Comparison of ENCODE assay signal across 8 cellular contexts in the genomic region with DNA sequence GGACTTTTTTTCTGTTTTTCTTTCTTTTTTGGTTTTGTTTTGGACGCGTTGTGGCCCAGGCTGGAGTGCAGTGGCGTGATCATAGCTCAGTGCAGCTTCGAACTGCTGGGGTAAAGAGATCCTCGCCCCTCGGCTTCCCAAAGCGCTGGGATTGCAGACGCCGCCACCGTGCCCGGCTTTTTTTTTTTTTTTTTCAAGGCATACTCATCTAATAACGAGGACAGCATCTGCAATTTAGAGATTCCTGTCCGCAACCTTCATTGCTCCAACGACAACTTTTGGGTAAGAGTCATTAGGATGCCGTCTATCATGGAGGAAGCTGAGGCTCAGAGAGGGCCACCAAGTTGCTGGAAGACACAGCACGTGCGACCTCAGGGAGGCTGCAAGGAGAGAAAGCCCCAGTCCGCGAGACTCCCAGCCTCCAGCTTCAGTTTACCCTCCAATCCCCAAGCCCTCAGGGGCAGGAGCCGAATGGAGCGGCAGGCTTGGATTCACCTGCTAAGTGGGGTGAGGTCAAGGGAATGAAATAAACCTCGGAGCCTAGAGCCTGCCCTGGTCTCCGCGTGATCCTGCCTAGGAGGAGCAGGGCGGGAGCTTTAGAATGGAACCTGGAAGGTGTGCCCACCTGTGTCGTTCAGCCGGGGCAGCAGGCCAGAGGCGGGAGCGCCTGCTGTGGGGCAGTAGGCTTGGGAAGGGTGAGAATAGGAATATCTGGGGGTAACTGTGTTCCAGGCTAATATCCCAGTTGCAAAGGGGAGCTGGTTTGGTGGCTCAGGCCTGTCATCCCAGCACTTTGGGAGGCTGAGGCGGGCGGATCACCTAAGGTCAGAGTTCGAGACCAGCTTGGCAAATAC. TPM values are rescaled to one million over a fixed set of nuclear protein-coding genes. Genes with fewer than 3 reads are reported as not detected.
DNase-seq lines count a peak whose midpoint lies in the region; ATAC-seq, FAIRE-seq and TF ChIP-seq lines count a peak whose summit lies in the region.

No MANE protein-coding gene starts in this region.

- TF ChIP-seq CTCF in PC-3 (conservative IDR thresholded peaks at IDR 0.05; ENCODE audit: low read depth, low read length): no peak
- TF ChIP-seq CTCF in pancreas (IDR thresholded peaks at IDR 0.05): no peak

- H3K4me1 ChIP-seq in PC-3 (ENCODE audit: insufficient read depth, low read length) (peaks cover 5% of the 10 kb centered on the region; the same call in 1 of the 2 replicates), pancreas (peaks cover 0 to 5% (median 4%) of the 10 kb centered on the region in 3 donors)

- POLR2A ChIA-PET in PC-3 (lab: Charles Lee; ENCODE audit: unreplicated experiment): no interaction called here

- H3K4me3 ChIP-seq in PC-3 (ENCODE audit: low read length) (peak overlapping the region; percentile 89), pancreas (peak overlapping the region; percentile 74 to 99 (median 84))

- BruUV-seq in PC-3 (replicated peaks; lab: Mats Ljungman, UMichigan): TSS peak; percentile 67

- WGBS in pancreas, 2 donors: 20% methylated on average over 32 of the region's 32 CpGs

- peak overlapping the region; percentile 90 for H3K4me2 ChIP-seq in PC-3 (ENCODE audit: low read length)

- DNase-seq in ELR (ENCODE audit: low read depth) (peak; percentile 39), PC-3 (no peak), epithelial cell of prostate (ENCODE audit: low read depth, low spot score) (no peak), pancreas (no peak), NCI-H526 (lab: John Stamatoyannopoulos, UW) (no peak), HuH-7.5 (ENCODE audit: low spot score) (no peak), NCI-H1694 (lab: John Stamatoyannopoulos, UW) (no peak)

- peak; percentile 5; the same call in 1 of the 2 replicates for ATAC-seq in PC-3
- peak; percentile 2 to 6 (median 4) for ATAC-seq in pancreas
- ATAC-seq in GM21576 (IDR thresholded peaks at IDR 0.05; ENCODE audit: unreplicated experiment): no peak

- no peaks in the 10 kb centered on the region for H3K9me3 ChIP-seq in PC-3 (ENCODE audit: low read length)
- no peaks in the 10 kb centered on the region for H3K9me3 ChIP-seq in pancreas

- no peaks in the 10 kb centered on the region for H3F3A ChIP-seq in PC-3 (ENCODE audit: low read length, unreplicated experiment)

- H3K27me3 ChIP-seq in PC-3 (ENCODE audit: low read length): no peaks in the 10 kb centered on the region
- no peaks in the 10 kb centered on the region for H3K27me3 ChIP-seq in pancreas

- CTCF ChIA-PET in PC-3 (lab: Charles Lee): no interaction called here

- no peaks in the 10 kb centered on the region for H3K9me2 ChIP-seq in PC-3 (replicated peaks; ENCODE audit: low read length)

- H3K36me3 ChIP-seq in PC-3 (ENCODE audit: low read depth, low read length) (no peaks in the 10 kb centered on the region), pancreas (no peaks in the 10 kb centered on the region)

- peaks cover 37% of the 10 kb centered on the region for H3K79me2 ChIP-seq in PC-3 (ENCODE audit: low read length)

- intact Hi-C loops in PC-3 (cut with micrococcal nuclease): loop anchor here (10.0 kb wide), 1 partner anchor 59 kb away; a partner anchor contains a TSS
- intact Hi-C loops in pancreas (cut with DNase I): no loop called here

- H2AFZ ChIP-seq in PC-3 (ENCODE audit: low read length): peak overlapping the region; percentile 92

- no peak overlapping the region for H3K27ac ChIP-seq in PC-3 (ENCODE audit: low read length)
- H3K27ac ChIP-seq in epithelial cell of prostate: peak overlapping the region; percentile 42
- H3K27ac ChIP-seq in pancreas: no peak overlapping the region

- peak overlapping the region; percentile 76 for H3K9ac ChIP-seq in PC-3 (ENCODE audit: low read length)

- FAIRE-seq in pancreas (lab: Jason Lieb, UNC): no peak

- H4K20me1 ChIP-seq in PC-3 (ENCODE audit: low read length): no peaks in the 10 kb centered on the region

RNA-seq across cellular contexts. Expression of a gene that starts 0.7 kb away (rescaled TPM):
- 60.5 and 80.6 TPM in 2 replicates for total RNA-seq in PC-3 (2014; rRNA removed)
- total RNA-seq in pancreas: 10 to 100 TPM; 19.3 to 34.7 (median 24.7) TPM
- 100 to 1,000 TPM in 1 of 2 donors, 10 to 100 TPM in 1; 95.3 to 101 TPM for polyA plus RNA-seq in pancreas

RNA-seq across cellular contexts. Expression of a gene that starts 5.7 kb away (rescaled TPM):
- total RNA-seq in PC-3 (2014; rRNA removed) (0.81 and 1.3 TPM in 2 replicates), pancreas (under 1 TPM in 4 of 6 donors, not detected in 2; 0.12 to 0.25 (median 0.23) TPM)
- under 1 TPM; 0.45 to 0.53 TPM for polyA plus RNA-seq in pancreas

RNA-seq across cellular contexts. Expression of a gene that starts 29.0 kb away (rescaled TPM):
- total RNA-seq in PC-3 (2014; rRNA removed) (86.4 and 89.2 TPM in 2 replicates), pancreas (10 to 100 TPM; 11.9 to 21.5 (median 16.5) TPM)
- polyA plus RNA-seq in pancreas: 10 to 100 TPM; 31.7 to 33.7 TPM

RNA-seq across cellular contexts. Expression of a gene that starts 42.2 kb away (rescaled TPM):
- total RNA-seq in PC-3 (2014; rRNA removed) (49.9 and 53.3 TPM in 2 replicates), pancreas (100 to 1,000 TPM in 1 of 6 donors, 10 to 100 TPM in 3, 1 to 10 TPM in 2; 6.6 to 148 (median 18.4) TPM)
- 100 to 1,000 TPM in 1 of 2 donors, 10 to 100 TPM in 1; 24.1 to 119 TPM for polyA plus RNA-seq in pancreas

RNA-seq across cellular contexts. Expression of a gene that starts 44.3 kb away (rescaled TPM):
- 0.04 and 0.46 TPM in 2 replicates for total RNA-seq in PC-3 (2014; rRNA removed)
- total RNA-seq in pancreas: under 1 TPM; 0.12 to 0.46 (median 0.18) TPM
- under 1 TPM; 0.27 to 0.82 TPM for polyA plus RNA-seq in pancreas
